In genomic region chr7:55420535-55420934, GRCh38 we compare ENCODE assay signal across 1 cellular context.
TF ChIP-seq lines count a peak whose summit lies in the region.

No MANE protein-coding gene starts in this region.

TF ChIP-seq in IMR-90, 13 proteins besides CTCF, POLR2A, EP300 and RAD21 (continued from another document):
- no peak for TF ChIP-seq CEBPB (IDR thresholded peaks at IDR 0.05; ENCODE audit: low read depth, low read length)
- TF ChIP-seq MAFK (IDR thresholded peaks at IDR 0.05; ENCODE audit: low read depth, low read length) = 0 out of 2 replicates have a peak, but pooled peaks have one; percentile 18
- TF ChIP-seq BHLHE40 (IDR thresholded peaks at IDR 0.05; ENCODE audit: low read depth, low read length) = no peak
- TF ChIP-seq ELK1 (IDR thresholded peaks at IDR 0.05; ENCODE audit: borderline replicate concordance, low read depth, low read length) = no peak
